ENCODE assay signal across 8 cellular contexts in the genomic region with DNA sequence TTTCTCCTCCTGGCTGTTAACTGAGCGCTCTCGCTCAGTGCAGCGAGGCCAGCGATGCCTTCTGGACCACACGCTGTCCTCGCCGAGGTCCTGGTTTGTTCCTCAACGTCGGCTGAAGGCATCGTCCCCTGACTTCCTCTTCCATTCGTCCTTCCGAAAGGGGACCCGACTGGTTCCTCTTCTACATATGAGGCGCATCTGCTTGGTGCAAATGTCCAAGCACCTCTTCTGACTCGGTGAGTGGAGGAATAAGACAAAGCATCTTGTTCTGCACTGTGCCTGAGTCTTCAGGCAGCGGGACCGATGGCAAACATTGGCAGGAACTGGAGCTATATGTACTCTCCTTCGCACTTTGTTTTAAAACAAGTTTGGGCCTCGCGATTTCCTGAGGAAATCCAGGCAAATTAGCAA. TPM values are rescaled to one million over a fixed set of nuclear protein-coding genes. Genes with fewer than 3 reads are reported as not detected.
DNase-seq lines count a peak whose midpoint lies in the region; ATAC-seq, FAIRE-seq and TF ChIP-seq lines count a peak whose summit lies in the region.

No MANE protein-coding gene starts in this region.

- TF ChIP-seq EP300 in H1 (IDR thresholded peaks at IDR 0.05; ENCODE audit: borderline replicate concordance in 1 of 2, low read depth in 2 of 2, low read length in 2 of 2) = no peak

- H3K36me3 ChIP-seq in OCI-LY3 (replicated peaks; ENCODE audit: low read depth, low read length) (no peaks in the 10 kb centered on the region), H1 (ENCODE audit: control insufficient read depth in 2 of 4, insufficient read depth in 4 of 4, low read length in 3 of 4) (no peaks in the 10 kb centered on the region)

- H3K79me2 ChIP-seq in OCI-LY3 (ENCODE audit: low read length) = no peaks in the 10 kb centered on the region
- H3K79me2 ChIP-seq in H1 (ENCODE audit: control insufficient read depth in 1 of 2, insufficient read depth in 2 of 2, low read length in 2 of 2) = peaks cover 7 to 30% of the 10 kb centered on the region in 2 experiments

- peak overlapping the region; percentile 45 for H3K4me3 Mint-ChIP-seq in activated naive CD4-positive, alpha-beta T cell treated with anti-CD3 and anti-CD28 coated beads for 36 hours
- H3K4me3 Mint-ChIP-seq in natural killer cell = peak overlapping the region; percentile 79

- H2AK5ac ChIP-seq in H1 (ENCODE audit: low read depth, low read length) = no peak overlapping the region; the same call in 1 of the 2 replicates

- H4K20me1 ChIP-seq in OCI-LY3 (ENCODE audit: insufficient read depth, low read length) (no peaks in the 10 kb centered on the region), H1 (replicated peaks in 1 of 2; ENCODE audit: control insufficient read depth in 1 of 2, insufficient read depth in 2 of 2, low read length in 2 of 2) (no peaks in the 10 kb centered on the region)

- H2AFZ ChIP-seq in OCI-LY3 (ENCODE audit: low read depth, low read length) = peak overlapping the region; percentile 55; the same call in 1 of the 2 replicates
- H2AFZ ChIP-seq in H1 (ENCODE audit: low read length) = peak overlapping the region; percentile 92

- H3K27ac Mint-ChIP-seq in activated naive CD4-positive, alpha-beta T cell treated with anti-CD3 and anti-CD28 coated beads for 36 hours = no peak overlapping the region
- no peak overlapping the region for H3K27ac Mint-ChIP-seq in natural killer cell

- peak overlapping the region; percentile 78; the same call in 1 of the 2 replicates for H4K8ac ChIP-seq in H1 (ENCODE audit: extremely low read depth, insufficient read depth, low read length)

- H4K91ac ChIP-seq in H1 (replicated peaks; ENCODE audit: insufficient read length, low read length) = no peak overlapping the region

- no peak for FAIRE-seq in H1 (lab: Jason Lieb, UNC)

- no peak for TF ChIP-seq POLR2A in H1 (IDR thresholded peaks at IDR 0.05; ENCODE audit: control extremely low read depth in 1 of 2, low read depth in 2 of 2, low read length in 2 of 2)

- peaks cover 16% of the 10 kb centered on the region for H3K23me2 ChIP-seq in H1 (ENCODE audit: low read depth, low read length)

- no peak overlapping the region for H3K4ac ChIP-seq in H1 (replicated peaks; ENCODE audit: insufficient read length, low read depth, low read length)

- WGBS in H1 (ENCODE audit: extremely low coverage in 1 of 2, insufficient coverage in 1 of 2, insufficient read length in 1 of 2, insufficient replicate concordance in 2 of 2, low coverage in 1 of 2, low lambda C conversion rate in 2 of 2, missing lambda C conversion rate in 1 of 2), 2 experiments = 2% methylated on average over 20 of the region's 20 CpGs; no CpG with 5 or more reads in 1 of the 2 experiments

- peaks cover 4% of the 10 kb centered on the region for H3K4me1 Mint-ChIP-seq in activated naive CD4-positive, alpha-beta T cell treated with anti-CD3 and anti-CD28 coated beads for 36 hours (ENCODE audit: low read depth)
- H3K4me1 Mint-ChIP-seq in natural killer cell = peaks cover 5 to 9% of the 10 kb centered on the region in 2 donors

- TF ChIP-seq RAD21 in H1 (IDR thresholded peaks at IDR 0.05 in 1 of 2, conservative IDR thresholded peaks at IDR 0.05 in 1 of 2; ENCODE audit: low read depth in 2 of 2, low read length in 2 of 2) = no peak

- no peak overlapping the region for H2BK20ac ChIP-seq in H1 (ENCODE audit: low read length)

- H3K9ac ChIP-seq in OCI-LY3 (ENCODE audit: low read length) = peak overlapping the region; percentile 10; the same call in 1 of the 2 replicates
- peak overlapping the region in 2 of 4 experiments; percentile 9 to 23; a peak in 2 of 7 replicates for H3K9ac ChIP-seq in H1 (replicated peaks in 1 of 4; ENCODE audit: extremely low read depth in 1 of 4, low read depth in 3 of 4, low read length in 3 of 4)

- H3K23ac ChIP-seq in H1 (ENCODE audit: insufficient read length) = no peak overlapping the region

- H3K27ac ChIP-seq in OCI-LY3 (ENCODE audit: low read length) (no peak overlapping the region), H1 (ENCODE audit: low read depth, low read length) (no peak overlapping the region)

- H3K79me1 ChIP-seq in H1 (ENCODE audit: low read depth, low read length) = peaks cover 3% of the 10 kb centered on the region; the same call in 1 of the 2 replicates

- H3K4me2 ChIP-seq in OCI-LY3 (ENCODE audit: low read length) (peak overlapping the region; percentile 81), H1 (ENCODE audit: insufficient read depth in 1 of 2, low read depth in 2 of 2, low read length in 2 of 2) (peak overlapping the region; percentile 89 to 93)

- H3K27me3 ChIP-seq in OCI-LY3 (ENCODE audit: low read depth, low read length) (peaks cover 63% of the 10 kb centered on the region), H1 (replicated peaks in 1 of 4; ENCODE audit: control insufficient read depth in 3 of 4, extremely low read depth in 1 of 4, insufficient read depth in 3 of 4, low read length in 3 of 4) (peaks cover 9 to 21% (median 19%) of the 10 kb centered on the region in 4 experiments)

- H2BK12ac ChIP-seq in H1 (ENCODE audit: low read depth, low read length) = 0 out of 2 replicates have a peak overlapping the region, but pooled peaks have one; percentile 35

- H2BK120ac ChIP-seq in H1 (replicated peaks; ENCODE audit: low read depth, low read length) = no peak overlapping the region

- DNase-seq in activated naive CD4-positive, alpha-beta T cell treated with anti-CD3 and anti-CD28 coated beads for 36 hours = no peak
- no peak for DNase-seq in activated naive CD4-positive, alpha-beta T cell treated with Interleukin-2 at 50 U/mL for 16 hours
- DNase-seq in H1 (ENCODE audit: low read depth in 1 of 2, low spot score in 2 of 2) = peak in 1 of 2 experiments; percentile 58
- no peak for DNase-seq in natural killer cell
- no peak for DNase-seq in cortex of kidney (lab: John Stamatoyannopoulos, UW)
- DNase-seq in mesenteric fat pad (ENCODE audit: low spot score) = no peak

- H2BK15ac ChIP-seq in H1 (ENCODE audit: low read length) = no peak overlapping the region; the same call in 1 of the 2 replicates

- no peaks in the 10 kb centered on the region for H3K36me3 Mint-ChIP-seq in activated naive CD4-positive, alpha-beta T cell treated with anti-CD3 and anti-CD28 coated beads for 36 hours (ENCODE audit: low read depth)
- H3K36me3 Mint-ChIP-seq in natural killer cell = no peaks in the 10 kb centered on the region

- H4K5ac ChIP-seq in H1 (ENCODE audit: insufficient read length, low read depth, low read length) = no peak overlapping the region

- H3K9me3 Mint-ChIP-seq in activated naive CD4-positive, alpha-beta T cell treated with anti-CD3 and anti-CD28 coated beads for 36 hours = no peaks in the 10 kb centered on the region
- no peaks in the 10 kb centered on the region for H3K9me3 Mint-ChIP-seq in natural killer cell

- no peak for TF ChIP-seq CTCF in OCI-LY3 (IDR thresholded peaks at IDR 0.05; ENCODE audit: low read depth, low read length)
- TF ChIP-seq CTCF in H1 (IDR thresholded peaks at IDR 0.05; ENCODE audit: control extremely low read depth in 1 of 3, insufficient read depth in 1 of 3, low read depth in 1 of 3, low read length in 3 of 3) = no peak
- TF ChIP-seq CTCF in natural killer cell (IDR thresholded peaks at IDR 0.05) = no peak

- H3K56ac ChIP-seq in H1 (replicated peaks; ENCODE audit: insufficient read length, low read depth, low read length) = no peak overlapping the region

- no peak overlapping the region for H2BK5ac ChIP-seq in H1 (ENCODE audit: low read depth, low read length)

- H3K9me3 ChIP-seq in OCI-LY3 (ENCODE audit: insufficient read depth, low read length) (no peaks in the 10 kb centered on the region), H1 (ENCODE audit: insufficient read depth in 2 of 2, low read depth in 1 of 2, low read length in 1 of 2) (no peaks in the 10 kb centered on the region)

- POLR2A ChIA-PET in H1 (lab: Charles Lee; ENCODE audit: partially characterized antibody) = interaction anchor here (0.6 to 4.5 kb wide), 3 partner anchors 14 to 188 kb away, joined by 3 to 31 read pairs (median 3); no protein-coding TSS in a partner anchor

- H3K4me1 ChIP-seq in OCI-LY3 (ENCODE audit: low read length) = peaks cover 7% of the 10 kb centered on the region; the same call in 1 of the 2 replicates
- peaks cover 2 to 18% (median 7%) of the 10 kb centered on the region in 4 experiments for H3K4me1 ChIP-seq in H1 (replicated peaks in 1 of 4; ENCODE audit: control insufficient read depth in 3 of 4, insufficient read depth in 4 of 4, low read length in 3 of 4)

- peak overlapping the region; percentile 78 for H3K4me3 ChIP-seq in OCI-LY3 (ENCODE audit: low read length)
- H3K4me3 ChIP-seq in H1 (ENCODE audit: extremely low read depth in 1 of 4, insufficient read depth in 2 of 4, low read depth in 3 of 4, low read length in 4 of 4) = peak overlapping the region; percentile 54 to 95 (median 82)

- 0 out of 2 replicates have a peak overlapping the region, but pooled peaks have one; percentile 24 for H3K18ac ChIP-seq in H1 (ENCODE audit: extremely low read depth, low read length)

- ATAC-seq in HG02763 (IDR thresholded peaks at IDR 0.05; ENCODE audit: unreplicated experiment) (peak; percentile 27), natural killer cell (peak in 1 of 3 donors; percentile 13)

- CTCF ChIA-PET in activated naive CD4-positive, alpha-beta T cell treated with anti-CD3 and anti-CD28 coated beads for 36 hours (lab: Charles Lee) = no interaction called here
- CTCF ChIA-PET in H1 (lab: Charles Lee; ENCODE audit: partially characterized antibody) = interaction anchor here (0.6 to 10.4 kb wide), 9 partner anchors 18 to 498 kb away, joined by 3 to 76 read pairs (median 4); no protein-coding TSS in a partner anchor

- H3K14ac ChIP-seq in H1 (ENCODE audit: insufficient read length) = no peak overlapping the region

- intact Hi-C loops in activated naive CD4-positive, alpha-beta T cell treated with anti-CD3 and anti-CD28 coated beads for 36 hours (cut with micrococcal nuclease) = no loop called here
- intact Hi-C loops in natural killer cell (cut with micrococcal nuclease) = no loop called here

- H3K27me3 Mint-ChIP-seq in activated naive CD4-positive, alpha-beta T cell treated with anti-CD3 and anti-CD28 coated beads for 36 hours (ENCODE audit: low read depth) = peaks cover 63% of the 10 kb centered on the region
- H3K27me3 Mint-ChIP-seq in natural killer cell (ENCODE audit: low read depth in 2 of 2) = peaks cover 57 to 66% of the 10 kb centered on the region in 2 donors

TF ChIP-seq in H1, 55 proteins besides CTCF, POLR2A, EP300 and RAD21 (continues in another document):
- no peak for TF ChIP-seq JUN (IDR thresholded peaks at IDR 0.05; ENCODE audit: low read depth, low read length)

RNA-seq across cellular contexts. Expression of gene KCNS3, which starts 0.7 kb away (rescaled TPM):
- under 1 TPM; 0.14 to 0.22 TPM for total RNA-seq in activated naive CD4-positive, alpha-beta T cell treated with anti-CD3 and anti-CD28 coated beads for 36 hours
- 20.5 and 22.7 TPM in 2 replicates for total RNA-seq in H1 (2021; fragmentation: NEBNext Ultra II Directional; extraction: Animal tissue kit (Norgen Biotek cat#: 25700))
- 23.0 and 28.6 TPM in 2 replicates for polyA plus RNA-seq in H1 (2011; rRNA removed)
- 23.4 TPM for polyA plus RNA-seq in H1 (2011; cell fraction: cytosol; rRNA removed)
- polyA plus RNA-seq in H1 (2011; cell fraction: nucleus; rRNA removed) = 20.2 TPM
- polyA plus RNA-seq in H1 (2012, experiment 1 of 2) = 20.8 to 22.2 TPM (median 21.6 TPM) in 4 replicates
- polyA plus RNA-seq in H1 (2012, experiment 2 of 2) = 10.1 TPM
- 13.6 TPM for polyA plus RNA-seq in H1 (2013, experiment 1 of 2)
- polyA plus RNA-seq in H1 (2013, experiment 2 of 2) = 14.6 TPM
- 39.8 and 57.9 TPM in 2 replicates for polyA minus RNA-seq in H1 (2011; rRNA and poly(A)+ RNA removed)
- 14.2 TPM for polyA minus RNA-seq in H1 (2011; cell fraction: cytosol; rRNA and poly(A)+ RNA removed)
- 25.1 TPM for polyA minus RNA-seq in H1 (2011; cell fraction: nucleus; rRNA and poly(A)+ RNA removed)
- total RNA-seq in natural killer cell (not detected), mesenteric fat pad (1.1 TPM)

Comparison
In these comparisons a context has a peak if more than half of its experiments do, and no peak if none do; other contexts are left out.
1. RNA of gene KCNS3, which starts 0.7 kb away (total RNA-seq): 20.5 to 22.7 TPM in H1; 1.1 TPM in mesenteric fat pad (single experiment), 0.14 to 0.22 TPM in activated naive CD4-positive, alpha-beta T cell treated with anti-CD3 and anti-CD28 coated beads for 36 hours and not detected in natural killer cell; every median in the first group is over 10 times any median in the second.